ENCODE assay signal across 12 cellular contexts in the genomic region with DNA sequence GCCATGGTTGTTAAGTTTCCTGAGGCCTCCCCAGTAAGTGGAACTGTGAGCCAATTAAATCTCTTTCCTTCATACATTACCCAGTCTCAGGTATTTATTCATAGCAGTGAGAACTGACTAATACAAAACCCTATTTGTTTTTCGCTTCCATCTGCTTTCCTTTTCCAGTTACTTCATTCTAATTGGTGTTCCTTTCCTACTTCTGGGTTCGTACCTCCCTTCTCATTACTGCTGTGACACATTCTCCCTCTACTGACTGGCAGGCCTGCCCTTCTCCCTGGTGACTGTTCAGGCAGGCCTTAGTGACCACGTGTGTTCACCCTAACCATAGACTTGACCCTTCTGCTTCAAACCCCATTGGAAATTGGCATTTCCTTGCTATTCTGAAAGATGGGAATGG. TPM values are rescaled to one million over a fixed set of nuclear protein-coding genes. Genes with fewer than 3 reads are reported as not detected.
DNase-seq lines count a peak whose midpoint lies in the region; ATAC-seq and TF ChIP-seq lines count a peak whose summit lies in the region.
"Had no signal": no experiment of that assay in that cellular context is flagged by ENCODE, and none has a peak within 500 bp of the region (broad histone marks: within the 10 kb centered on the region; RNA-seq: fewer than 3 reads in every experiment).

No MANE protein-coding gene starts in this region.

- H3K4me1 ChIP-seq in rectal smooth muscle tissue (ENCODE audit: control insufficient read depth, insufficient read depth, low read length): peaks cover 16% of the 10 kb centered on the region

- intact Hi-C loops in dorsolateral prefrontal cortex (cut with DNase I): loop anchor here (2.0 to 10.0 kb wide), 4 partner anchors 34 to 332 kb away; a partner anchor contains a TSS

- H3K4me3 ChIP-seq in MG63 (no peak overlapping the region), dorsolateral prefrontal cortex (peak overlapping the region in 25 of 59 donors; percentile 4 to 48 (median 18)), rectal smooth muscle tissue (ENCODE audit: low read length) (no peak overlapping the region)
- H3K4me3 ChIP-seq: cardiac muscle cell, neural progenitor cell had no signal

- no peaks in the 10 kb centered on the region for H3K36me3 ChIP-seq in MG63
- H3K36me3 ChIP-seq in rectal smooth muscle tissue (ENCODE audit: control insufficient read depth, insufficient read depth, low read length): no peaks in the 10 kb centered on the region
- H3K36me3 ChIP-seq: cardiac muscle cell, neural progenitor cell had no signal

- H3K27ac ChIP-seq in dorsolateral prefrontal cortex (peak overlapping the region; percentile 63 to 98 (median 91)), rectal smooth muscle tissue (ENCODE audit: low read depth, low read length) (peak overlapping the region; percentile 69)
- H3K27ac ChIP-seq: neural progenitor cell had no signal

- H3K9ac ChIP-seq in rectal smooth muscle tissue (ENCODE audit: low read length): no peak overlapping the region
- H3K9ac ChIP-seq: neural progenitor cell had no signal

- TF ChIP-seq CTCF in dorsolateral prefrontal cortex (IDR thresholded peaks at IDR 0.05 in 54 of 56, conservative IDR thresholded peaks at IDR 0.05 in 2 of 56; ENCODE audit: low read depth in 1 of 56, partially characterized antibody in 56 of 56): no peak

- peak; percentile 66 for DNase-seq in DMS79 treated with DMSO at 0.1 percent for 48 hours (lab: John Stamatoyannopoulos, UW)
- peak; percentile 66 for DNase-seq in MG63
- no peak for DNase-seq in dorsolateral prefrontal cortex
- DNase-seq in NAMALWA (ENCODE audit: low spot score): no peak
- no peak for DNase-seq in GF-D8 (lab: John Stamatoyannopoulos, UW)
- DNase-seq: DND-41, SW 1271 had no signal

- no peaks in the 10 kb centered on the region for H3K27me3 ChIP-seq in MG63
- H3K27me3 ChIP-seq in dorsolateral prefrontal cortex: no peaks in the 10 kb centered on the region
- no peaks in the 10 kb centered on the region for H3K27me3 ChIP-seq in rectal smooth muscle tissue (ENCODE audit: control insufficient read depth, insufficient read depth, low read length)
- H3K27me3 ChIP-seq: neural progenitor cell had no signal

- H3K9me3 ChIP-seq in MG63: no peaks in the 10 kb centered on the region

- no peak for ATAC-seq in HG02870 (IDR thresholded peaks at IDR 0.05; ENCODE audit: unreplicated experiment)
- ATAC-seq in GM21526 (IDR thresholded peaks at IDR 0.05; ENCODE audit: low FRiP score, unreplicated experiment): no peak

RNA-seq across cellular contexts. Expression of a gene that starts 37.7 kb away (rescaled TPM):
- 2.0 and 7.1 TPM in 2 replicates for total RNA-seq in MG63 (2014; rRNA removed; shearing (Covaris generic); ENCODE audit: low replicate concordance)
- total RNA-seq in dorsolateral prefrontal cortex: 1,000 to 10,000 TPM in 11 of 120 experiments, 100 to 1,000 TPM in 109; 338 to 1,341 (median 633) TPM

Comparison
In these comparisons a context has a peak if more than half of its experiments do, and no peak if none do; other contexts are left out.
1. DNase-seq: peak in DMS79 treated with DMSO at 0.1 percent for 48 hours (single experiment) and MG63 (single experiment); none in dorsolateral prefrontal cortex (0 of 10), NAMALWA (single experiment) and GF-D8 (single experiment).
2. RNA of a gene that starts 37.7 kb away (total RNA-seq): 338 to 1,341 TPM in dorsolateral prefrontal cortex; 2.0 to 7.1 TPM in MG63; every median in the first group is over 10 times any median in the second.